ENCODE assay signal across 20 cellular contexts in the genomic region with DNA sequence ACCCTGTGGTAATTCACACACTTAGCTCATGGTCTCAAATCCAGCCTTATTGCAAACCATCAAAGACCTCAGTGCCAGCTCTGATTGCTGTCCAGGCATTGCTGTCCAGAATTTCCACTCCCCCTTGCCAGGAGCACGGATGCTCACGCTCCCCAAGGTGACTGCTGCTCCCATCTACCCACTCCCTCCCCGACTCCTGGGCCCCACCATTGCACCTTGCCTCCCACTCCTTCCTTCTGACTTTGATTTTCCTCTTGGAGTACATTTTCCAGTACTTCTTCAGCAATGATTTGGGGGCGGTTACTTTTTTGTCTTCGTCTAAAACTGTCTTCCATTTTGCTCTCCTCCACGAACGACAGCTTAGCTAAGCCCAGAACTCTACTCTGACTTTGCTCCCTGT. TPM values are rescaled to one million over a fixed set of nuclear protein-coding genes. Genes with fewer than 3 reads are reported as not detected.
A peak's percentile ranks its signal among the peaks of the same experiment; 100 is the strongest.
DNase-seq lines count a peak whose midpoint lies in the region; ATAC-seq, FAIRE-seq and TF ChIP-seq lines count a peak whose summit lies in the region.
"Had no signal": no experiment of that assay in that cellular context is flagged by ENCODE, and none has a peak within 500 bp of the region (broad histone marks: within the 10 kb centered on the region; RNA-seq: fewer than 3 reads in every experiment).

No MANE protein-coding gene starts in this region.

- peak overlapping the region; percentile 15 for H3K27ac Mint-ChIP-seq in activated CD4-positive, alpha-beta T cell treated with anti-CD3 and anti-CD28 coated beads, Interleukin-2, amount 10 ng/mL, durations not matched to agents 24 days and 14 days
- peak overlapping the region; percentile 81 for H3K27ac Mint-ChIP-seq in T-helper 17 cell

- no peak overlapping the region for H3K4ac ChIP-seq in H1 (replicated peaks; ENCODE audit: insufficient read length, low read depth, low read length)

- H3K27me3 Mint-ChIP-seq in activated CD4-positive, alpha-beta T cell treated with anti-CD3 and anti-CD28 coated beads, Interleukin-2, amount 10 ng/mL, durations not matched to agents 24 days and 14 days = peaks cover 3% of the 10 kb centered on the region
- no peaks in the 10 kb centered on the region for H3K27me3 Mint-ChIP-seq in T-helper 17 cell

- H3K4me1 ChIP-seq in H1 (replicated peaks in 1 of 4; ENCODE audit: control insufficient read depth in 3 of 4, insufficient read depth in 4 of 4, low read length in 3 of 4) = peaks cover 0 to 19% (median 13%) of the 10 kb centered on the region in 4 experiments; a peak in 6 of 7 replicates

- H3K36me3 Mint-ChIP-seq in activated CD4-positive, alpha-beta T cell treated with anti-CD3 and anti-CD28 coated beads, Interleukin-2, amount 10 ng/mL, durations not matched to agents 24 days and 14 days (ENCODE audit: low read depth) = no peaks in the 10 kb centered on the region
- H3K36me3 Mint-ChIP-seq in T-helper 17 cell (ENCODE audit: low read depth) = no peaks in the 10 kb centered on the region

- H3K14ac ChIP-seq in H1 (ENCODE audit: insufficient read length) = no peak overlapping the region

- H3K27me3 ChIP-seq in H1 (replicated peaks in 1 of 4; ENCODE audit: control insufficient read depth in 3 of 4, extremely low read depth in 1 of 4, insufficient read depth in 3 of 4, low read length in 3 of 4) = peaks cover 0 to 2% (median 0%) of the 10 kb centered on the region in 4 experiments; a peak in 2 of 7 replicates

- H3K9me3 ChIP-seq in T-helper 17 cell (ENCODE audit: control insufficient read depth, low read length, poor library complexity, severe bottlenecking) (no peaks in the 10 kb centered on the region), H1 (ENCODE audit: insufficient read depth in 2 of 2, low read depth in 1 of 2, low read length in 1 of 2) (no peaks in the 10 kb centered on the region)
- H3K9me3 ChIP-seq: BLaER1 had no signal

- no peak overlapping the region for H3K23ac ChIP-seq in H1 (ENCODE audit: insufficient read length)

- H3K4me3 Mint-ChIP-seq in activated CD4-positive, alpha-beta T cell treated with anti-CD3 and anti-CD28 coated beads, Interleukin-2, amount 10 ng/mL, durations not matched to agents 24 days and 14 days = no peak overlapping the region
- no peak overlapping the region for H3K4me3 Mint-ChIP-seq in T-helper 17 cell

- intact Hi-C loops in activated CD4-positive, alpha-beta T cell treated with anti-CD3 and anti-CD28 coated beads, Interleukin-2, amount 10 ng/mL, durations not matched to agents 24 days and 14 days (cut with micrococcal nuclease) = no loop called here

- POLR2A ChIA-PET in H1 (lab: Charles Lee; ENCODE audit: partially characterized antibody) = no interaction called here

- no peak for TF ChIP-seq EP300 in H1 (IDR thresholded peaks at IDR 0.05; ENCODE audit: borderline replicate concordance in 1 of 2, low read depth in 2 of 2, low read length in 2 of 2)

- TF ChIP-seq RAD21 in H1 (IDR thresholded peaks at IDR 0.05 in 1 of 2, conservative IDR thresholded peaks at IDR 0.05 in 1 of 2; ENCODE audit: low read depth in 2 of 2, low read length in 2 of 2) = no peak

- CTCF ChIA-PET in H1 (lab: Charles Lee; ENCODE audit: partially characterized antibody) = interaction anchor here (0.6 to 2.6 kb wide), 5 partner anchors 9 to 187 kb away, joined by 3 to 13 read pairs (median 6); no protein-coding TSS in a partner anchor

- no peak for TF ChIP-seq POLR2A in H1 (IDR thresholded peaks at IDR 0.05; ENCODE audit: control extremely low read depth in 1 of 2, low read depth in 2 of 2, low read length in 2 of 2)

- peaks cover 42% of the 10 kb centered on the region for H3K4me1 Mint-ChIP-seq in activated CD4-positive, alpha-beta T cell treated with anti-CD3 and anti-CD28 coated beads, Interleukin-2, amount 10 ng/mL, durations not matched to agents 24 days and 14 days
- H3K4me1 Mint-ChIP-seq in T-helper 17 cell = peaks cover 53% of the 10 kb centered on the region

- no peak overlapping the region for H2BK20ac ChIP-seq in H1 (ENCODE audit: low read length)

- no peak overlapping the region for H2BK120ac ChIP-seq in H1 (replicated peaks; ENCODE audit: low read depth, low read length)

- H3K23me2 ChIP-seq in H1 (ENCODE audit: low read depth, low read length) = no peaks in the 10 kb centered on the region

- peak overlapping the region; percentile 72; the same call in 1 of the 2 replicates for H2BK15ac ChIP-seq in H1 (ENCODE audit: low read length)

- no peak overlapping the region for H2BK5ac ChIP-seq in H1 (ENCODE audit: low read depth, low read length)

- peaks cover 6% of the 10 kb centered on the region for H3K79me1 ChIP-seq in H1 (ENCODE audit: low read depth, low read length)

- H3K56ac ChIP-seq in H1 (replicated peaks; ENCODE audit: insufficient read length, low read depth, low read length) = no peak overlapping the region

- FAIRE-seq in H1 (lab: Jason Lieb, UNC) = no peak

- H4K8ac ChIP-seq in H1 (ENCODE audit: extremely low read depth, insufficient read depth, low read length) = no peak overlapping the region

- H4K20me1 ChIP-seq in H1 (replicated peaks in 1 of 2; ENCODE audit: control insufficient read depth in 1 of 2, insufficient read depth in 2 of 2, low read length in 2 of 2) = peaks cover 0 to 2% of the 10 kb centered on the region in 2 experiments

- H3K27ac ChIP-seq in H1 (ENCODE audit: low read depth, low read length) (no peak overlapping the region), temporal lobe (ENCODE audit: low read depth, low read length) (peak overlapping the region; percentile 72)
- H3K27ac ChIP-seq: BLaER1 had no signal

- no peak overlapping the region for H4K5ac ChIP-seq in H1 (ENCODE audit: insufficient read length, low read depth, low read length)

- H2AK5ac ChIP-seq in H1 (ENCODE audit: low read depth, low read length) = no peak overlapping the region

- H3K18ac ChIP-seq in H1 (ENCODE audit: extremely low read depth, low read length) = no peak overlapping the region

- WGBS in H1 (ENCODE audit: extremely low coverage in 1 of 2, insufficient coverage in 1 of 2, insufficient read length in 1 of 2, insufficient replicate concordance in 2 of 2, low coverage in 1 of 2, low lambda C conversion rate in 2 of 2, missing lambda C conversion rate in 1 of 2), 2 experiments = 74% methylated on average over 7 of the region's 7 CpGs; no CpG with 5 or more reads in 1 of the 2 experiments

- no peak overlapping the region for H3K4me3 ChIP-seq in H1 (ENCODE audit: extremely low read depth in 1 of 4, insufficient read depth in 2 of 4, low read depth in 3 of 4, low read length in 4 of 4)
- H3K4me3 ChIP-seq: BLaER1 had no signal

- no peak overlapping the region for H4K91ac ChIP-seq in H1 (replicated peaks; ENCODE audit: insufficient read length, low read length)

- DNase-seq in activated CD4-positive, alpha-beta T cell treated with anti-CD3 and anti-CD28 coated beads, Interleukin-2, amount 10 ng/mL, durations not matched to agents 24 days and 14 days = no peak
- DNase-seq in activated CD4-positive, alpha-beta T cell treated with anti-CD3 and anti-CD28 coated beads for 4 hours = no peak
- no peak for DNase-seq in T-helper 17 cell
- no peak for DNase-seq in H1 (ENCODE audit: low read depth in 1 of 2, low spot score in 2 of 2)
- DNase-seq in stimulated activated naive CD4-positive, alpha-beta T cell treated with Interleukin-2 at 50 U/mL for 16 hours (lab: John Stamatoyannopoulos, UW) = no peak
- DNase-seq in activated CD8-positive, alpha-beta memory T cell treated with anti-CD3 and anti-CD28 coated beads, Interleukin-2, amount 50 U/mL, for 48 hours = no peak
- DNase-seq: 8988T, DMS 273 treated with DMSO at 0.1 percent for 48 hours, GOT3, Karpas-422, NCI-H1105 treated with DMSO at 0.1 percent for 48 hours, NCI-H187, NCI-H226, NCI-H524 treated with DMSO at 0.1 percent for 48 hours had no signal

- no peak overlapping the region for H3K4me2 ChIP-seq in H1 (ENCODE audit: insufficient read depth in 1 of 2, low read depth in 2 of 2, low read length in 2 of 2)
- H3K4me2 ChIP-seq: BLaER1 had no signal

- TF ChIP-seq CTCF in H1 (IDR thresholded peaks at IDR 0.05; ENCODE audit: control extremely low read depth in 1 of 3, insufficient read depth in 1 of 3, low read depth in 1 of 3, low read length in 3 of 3) = no peak

- H3K36me3 ChIP-seq in H1 (ENCODE audit: control insufficient read depth in 2 of 4, insufficient read depth in 4 of 4, low read length in 3 of 4) = no peaks in the 10 kb centered on the region
- H3K36me3 ChIP-seq: BLaER1 had no signal

- no peaks in the 10 kb centered on the region for H3K79me2 ChIP-seq in H1 (ENCODE audit: control insufficient read depth in 1 of 2, insufficient read depth in 2 of 2, low read length in 2 of 2)

- no peaks in the 10 kb centered on the region for H3K9me3 Mint-ChIP-seq in activated CD4-positive, alpha-beta T cell treated with anti-CD3 and anti-CD28 coated beads, Interleukin-2, amount 10 ng/mL, durations not matched to agents 24 days and 14 days

- H3K9ac ChIP-seq in H1 (replicated peaks in 1 of 4; ENCODE audit: extremely low read depth in 1 of 4, low read depth in 3 of 4, low read length in 3 of 4) = no peak overlapping the region
- H3K9ac ChIP-seq: BLaER1 had no signal

- H2BK12ac ChIP-seq in H1 (ENCODE audit: low read depth, low read length) = no peak overlapping the region

- no peak for ATAC-seq in T-helper 17 cell
- no peak for ATAC-seq in HG02970 (IDR thresholded peaks at IDR 0.05; ENCODE audit: low FRiP score, unreplicated experiment)

- H2AFZ ChIP-seq in H1 (ENCODE audit: low read length) = no peak overlapping the region

RNA-seq across cellular contexts. Expression of gene ZFYVE28, which starts 11.5 kb away (rescaled TPM):
- 4.4 and 4.7 TPM in 2 replicates for total RNA-seq in activated CD4-positive, alpha-beta T cell treated with anti-CD3 and anti-CD28 coated beads, Interleukin-2, amount 10 ng/mL, durations not matched to agents 24 days and 14 days
- total RNA-seq in T-helper 17 cell = 10 to 100 TPM; 49.4 to 63.6 TPM
- 3.9 and 4.9 TPM in 2 replicates for total RNA-seq in H1 (2021; fragmentation: NEBNext Ultra II Directional; extraction: Animal tissue kit (Norgen Biotek cat#: 25700))
- 1.7 and 3.1 TPM in 2 replicates for polyA plus RNA-seq in H1 (2011; rRNA removed)
- polyA plus RNA-seq in H1 (2011; cell fraction: cytosol; rRNA removed) = 2.3 TPM
- polyA plus RNA-seq in H1 (2011; cell fraction: nucleus; rRNA removed) = 9.8 TPM
- 1.5 to 2.1 TPM (median 1.9 TPM) in 4 replicates for polyA plus RNA-seq in H1 (2012, experiment 1 of 2)
- polyA plus RNA-seq in H1 (2012, experiment 2 of 2) = 2.0 TPM
- 3.7 TPM for polyA plus RNA-seq in H1 (2013, experiment 1 of 2)
- 3.2 TPM for polyA plus RNA-seq in H1 (2013, experiment 2 of 2)
- polyA minus RNA-seq in H1 (2011; rRNA and poly(A)+ RNA removed) = 1.7 and 2.4 TPM in 2 replicates
- 2.5 TPM for polyA minus RNA-seq in H1 (2011; cell fraction: cytosol; rRNA and poly(A)+ RNA removed)
- 5.8 TPM for polyA minus RNA-seq in H1 (2011; cell fraction: nucleus; rRNA and poly(A)+ RNA removed)
- total RNA-seq in temporal lobe = 5.7 TPM

RNA-seq across cellular contexts. Expression of gene CFAP99, which starts 11.8 kb away (rescaled TPM):
- total RNA-seq in activated CD4-positive, alpha-beta T cell treated with anti-CD3 and anti-CD28 coated beads, Interleukin-2, amount 10 ng/mL, durations not matched to agents 24 days and 14 days = not detected in 2 replicates
- total RNA-seq in T-helper 17 cell (under 1 TPM; 0.32 to 0.63 TPM), temporal lobe (not detected)
- not detected in 2 replicates for total RNA-seq in H1 (2021; fragmentation: NEBNext Ultra II Directional; extraction: Animal tissue kit (Norgen Biotek cat#: 25700))
- polyA plus RNA-seq in H1 (2011; rRNA removed) = 0.09 TPM in 1 of 2 replicates, not detected in the other
- polyA plus RNA-seq in H1 (2011; cell fraction: cytosol; rRNA removed) = 0.36 TPM
- polyA plus RNA-seq in H1 (2011; cell fraction: nucleus; rRNA removed) = 0.90 TPM
- polyA plus RNA-seq in H1 (2012, experiment 1 of 2) = 0.25 TPM in 1 of 4 replicates, not detected in the others
- polyA plus RNA-seq in H1 (2012, experiment 2 of 2) = not detected
- 0.12 TPM for polyA plus RNA-seq in H1 (2013, experiment 1 of 2)
- 0.13 TPM for polyA plus RNA-seq in H1 (2013, experiment 2 of 2)
- polyA minus RNA-seq in H1 (2011; rRNA and poly(A)+ RNA removed) = not detected in 2 replicates
- not detected for polyA minus RNA-seq in H1 (2011; cell fraction: cytosol; rRNA and poly(A)+ RNA removed)
- polyA minus RNA-seq in H1 (2011; cell fraction: nucleus; rRNA and poly(A)+ RNA removed) = not detected
- total RNA-seq: Daoy, HT-29, SK-MEL-5 had no signal
